In the genomic region with DNA sequence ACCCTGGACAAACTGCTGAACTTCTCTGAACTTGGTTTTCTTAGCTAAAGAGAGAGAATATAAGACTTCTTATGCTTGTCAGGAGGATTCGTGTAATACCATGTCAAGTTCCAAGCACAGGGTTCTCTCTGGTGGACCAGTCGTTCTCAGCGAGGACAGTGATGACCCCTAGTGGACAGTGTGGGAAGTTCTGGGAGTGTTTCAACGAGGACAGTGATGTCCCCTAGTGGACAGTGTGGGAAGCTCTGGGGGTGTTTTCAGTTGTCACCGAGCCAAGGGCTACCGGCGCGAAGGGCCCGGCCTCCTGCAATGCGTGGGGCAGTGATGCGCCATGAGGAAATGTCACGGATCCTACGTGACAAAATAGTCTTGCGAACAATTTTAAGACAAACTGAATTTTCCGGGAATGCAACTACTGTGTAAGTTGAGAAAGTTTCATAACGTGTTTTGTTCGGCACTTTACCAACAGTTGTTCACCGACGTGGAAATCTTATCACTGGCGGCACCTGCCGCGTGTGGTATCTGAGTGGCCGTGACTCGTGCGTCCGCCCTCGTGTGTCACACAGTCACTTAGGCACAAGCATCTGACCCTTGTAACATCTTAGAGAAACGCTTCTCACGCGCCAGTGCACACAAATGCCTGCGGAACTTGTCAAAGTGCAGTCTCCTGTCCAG, we compare ENCODE assay signal across 8 cellular contexts. TPM values are rescaled to one million over a fixed set of nuclear protein-coding genes. Genes with fewer than 3 reads are reported as not detected.
DNase-seq lines count a peak whose midpoint lies in the region; ATAC-seq, FAIRE-seq and TF ChIP-seq lines count a peak whose summit lies in the region.

No MANE protein-coding gene starts in this region.

- CTCF ChIA-PET in activated naive CD4-positive, alpha-beta T cell treated with anti-CD3 and anti-CD28 coated beads, Interleukin-2, amount 10 ng/mL, durations not matched to agents 7 days and 5 days (lab: Charles Lee): interaction anchor here (0.6 to 4.3 kb wide), 32 partner anchors 8 to 1396 kb away, joined by 3 to 18 read pairs (median 4); a partner anchor contains a TSS

- no peak overlapping the region for H3K27ac Mint-ChIP-seq in activated naive CD4-positive, alpha-beta T cell treated with anti-CD3 and anti-CD28 coated beads, Interleukin-2, amount 10 ng/mL, durations not matched to agents 7 days and 5 days
- no peak overlapping the region for H3K27ac Mint-ChIP-seq in glutamatergic neuron (ENCODE audit: unreplicated experiment)

- no peak overlapping the region for H3K27ac ChIP-seq in SK-N-MC

- H3K4me3 Mint-ChIP-seq in activated naive CD4-positive, alpha-beta T cell treated with anti-CD3 and anti-CD28 coated beads, Interleukin-2, amount 10 ng/mL, durations not matched to agents 7 days and 5 days: no peak overlapping the region
- no peak overlapping the region for H3K4me3 Mint-ChIP-seq in glutamatergic neuron (ENCODE audit: unreplicated experiment)

- no peaks in the 10 kb centered on the region for H3K9me3 Mint-ChIP-seq in activated naive CD4-positive, alpha-beta T cell treated with anti-CD3 and anti-CD28 coated beads, Interleukin-2, amount 10 ng/mL, durations not matched to agents 7 days and 5 days
- peaks cover 4% of the 10 kb centered on the region for H3K9me3 Mint-ChIP-seq in glutamatergic neuron (ENCODE audit: unreplicated experiment)

- no peak overlapping the region for H3K9ac ChIP-seq in SK-N-MC (ENCODE audit: insufficient read length)

- H3K36me3 ChIP-seq in SK-N-MC (ENCODE audit: insufficient read depth, low read length): no peaks in the 10 kb centered on the region

- intact Hi-C loops in posterior cingulate gyrus (cut with DNase I): no loop called here

- TF ChIP-seq CTCF in GM12864 (IDR thresholded peaks at IDR 0.05; ENCODE audit: low read depth, low read length, missing control alignments) (peak; percentile 100), glutamatergic neuron (IDR thresholded peaks at IDR 0.05; ENCODE audit: partially characterized antibody, unreplicated experiment) (peak; percentile 100)

- FAIRE-seq in urothelium cell line (lab: Jason Lieb, UNC): no peak

- peak; percentile 85 for ATAC-seq in HG02623 (IDR thresholded peaks at IDR 0.05; ENCODE audit: unreplicated experiment)

- H3K4me3 ChIP-seq in GM12864 (ENCODE audit: low read depth, low read length) (no peak overlapping the region), SK-N-MC (0 out of 2 replicates have a peak overlapping the region, but pooled peaks have one; percentile 4)

- DNase-seq in GM12864 (ENCODE audit: low read depth) (peak; percentile 79), NCI-H1105 (lab: John Stamatoyannopoulos, UW) (peak; percentile 91), SK-N-MC (ENCODE audit: low read depth, low spot score) (peak; percentile 92), glutamatergic neuron (peak; percentile 88), posterior cingulate gyrus (peak in 9 of 10 donors; percentile 63 to 96 (median 86)), urothelium cell line (ENCODE audit: low spot score) (peak; percentile 84)
- peak; percentile 94 for DNase-seq in activated naive CD4-positive, alpha-beta T cell treated with anti-CD3 and anti-CD28 coated beads, Interleukin-2, amount 10 ng/mL, durations not matched to agents 7 days and 5 days

- no peaks in the 10 kb centered on the region for H3K9me3 ChIP-seq in SK-N-MC (ENCODE audit: low read depth, low read length)

- peaks cover 14% of the 10 kb centered on the region for H3K27me3 Mint-ChIP-seq in activated naive CD4-positive, alpha-beta T cell treated with anti-CD3 and anti-CD28 coated beads, Interleukin-2, amount 10 ng/mL, durations not matched to agents 7 days and 5 days
- peaks cover 3% of the 10 kb centered on the region for H3K27me3 Mint-ChIP-seq in glutamatergic neuron (ENCODE audit: unreplicated experiment)

- peaks cover 20% of the 10 kb centered on the region for H3K4me1 Mint-ChIP-seq in activated naive CD4-positive, alpha-beta T cell treated with anti-CD3 and anti-CD28 coated beads, Interleukin-2, amount 10 ng/mL, durations not matched to agents 7 days and 5 days
- no peaks in the 10 kb centered on the region for H3K4me1 Mint-ChIP-seq in glutamatergic neuron (ENCODE audit: low read depth, unreplicated experiment)

- no peaks in the 10 kb centered on the region for H3K36me3 Mint-ChIP-seq in activated naive CD4-positive, alpha-beta T cell treated with anti-CD3 and anti-CD28 coated beads, Interleukin-2, amount 10 ng/mL, durations not matched to agents 7 days and 5 days
- H3K36me3 Mint-ChIP-seq in glutamatergic neuron (ENCODE audit: unreplicated experiment): peaks cover 5% of the 10 kb centered on the region

RNA-seq across cellular contexts. Expression of a gene that starts 39.3 kb away (rescaled TPM):
- total RNA-seq in glutamatergic neuron (ENCODE audit: unreplicated experiment): 2.5 TPM

RNA-seq across cellular contexts. Expression of a gene that starts 57.4 kb away (rescaled TPM):
- total RNA-seq in glutamatergic neuron (ENCODE audit: unreplicated experiment): 46.2 TPM
